Comparison of ENCODE assay signal across 9 cellular contexts in genomic region chr22:50260434-50260800, GRCh38. TPM values are rescaled to one million over a fixed set of nuclear protein-coding genes. Genes with fewer than 3 reads are reported as not detected.
DNase-seq lines count a peak whose midpoint lies in the region; ATAC-seq and TF ChIP-seq lines count a peak whose summit lies in the region.
"Had no signal": no experiment of that assay in that cellular context is flagged by ENCODE, and none has a peak within 500 bp of the region (broad histone marks: within the 10 kb centered on the region; RNA-seq: fewer than 3 reads in every experiment).

No MANE protein-coding gene starts in this region.

- WGBS in iPS DF 6.9 (ENCODE audit: insufficient coverage, insufficient read length) = no CpG with 5 or more reads among the region's 11 CpGs

- H3K27me3 ChIP-seq in iPS DF 6.9 (ENCODE audit: control insufficient read depth, insufficient read depth, low read length) = peaks cover 4% of the 10 kb centered on the region

- peaks cover 6% of the 10 kb centered on the region for H3K4me1 Mint-ChIP-seq in activated CD8-positive, alpha-beta memory T cell treated with anti-CD3 and anti-CD28 coated beads, Interleukin-2, amount 10 ng/mL, durations not matched to agents 7 days and 5 days
- peaks cover 8% of the 10 kb centered on the region for H3K4me1 Mint-ChIP-seq in WTC11

- H3K4me1 ChIP-seq in iPS DF 6.9 (ENCODE audit: control insufficient read depth, insufficient read depth, low read length) = peaks cover 11% of the 10 kb centered on the region

- H3K4me3 Mint-ChIP-seq in activated CD8-positive, alpha-beta memory T cell treated with anti-CD3 and anti-CD28 coated beads, Interleukin-2, amount 10 ng/mL, durations not matched to agents 7 days and 5 days = peak overlapping the region; percentile 20
- H3K4me3 Mint-ChIP-seq in WTC11 = peak overlapping the region; percentile 54

- H3K27me3 Mint-ChIP-seq in activated CD8-positive, alpha-beta memory T cell treated with anti-CD3 and anti-CD28 coated beads, Interleukin-2, amount 10 ng/mL, durations not matched to agents 7 days and 5 days = peaks cover 6% of the 10 kb centered on the region
- H3K27me3 Mint-ChIP-seq in WTC11 (ENCODE audit: low read depth) = peaks cover 14% of the 10 kb centered on the region

- peak overlapping the region; percentile 71; the same call in 1 of the 2 replicates for H3K4me3 ChIP-seq in iPS DF 6.9 (ENCODE audit: low read length)

- no peaks in the 10 kb centered on the region for H3K9me3 ChIP-seq in iPS DF 6.9 (ENCODE audit: control insufficient read depth, insufficient read depth, low read length)

- H3K27ac ChIP-seq in iPS DF 6.9 (ENCODE audit: low read length) (no peak overlapping the region), temporal lobe (ENCODE audit: low read depth, low read length) (peak overlapping the region; percentile 50)

- ATAC-seq in activated CD8-positive, alpha-beta memory T cell treated with anti-CD3 and anti-CD28 coated beads, Interleukin-2, amount 10 ng/mL, durations not matched to agents 7 days and 5 days = no peak
- ATAC-seq in WTC11 (no peak), GM18868 (IDR thresholded peaks at IDR 0.05; ENCODE audit: unreplicated experiment) (no peak)

- no peak for TF ChIP-seq CTCF in WTC11 (IDR thresholded peaks at IDR 0.05)

- DNase-seq in activated CD8-positive, alpha-beta memory T cell treated with anti-CD3 and anti-CD28 coated beads, Interleukin-2, amount 10 ng/mL, durations not matched to agents 7 days and 5 days = no peak
- no peak for DNase-seq in activated CD8-positive, alpha-beta memory T cell treated with anti-CD3 and anti-CD28 coated beads for 24 hours
- DNase-seq in WTC11 (ENCODE audit: low spot score) (no peak), iPS DF 6.9 (ENCODE audit: low read depth, low spot score) (no peak), activated gamma-delta T cell (lab: John Stamatoyannopoulos, UW) (no peak), HuH-7 (ENCODE audit: low spot score) (no peak)

- no peak overlapping the region for H3K27ac Mint-ChIP-seq in activated CD8-positive, alpha-beta memory T cell treated with anti-CD3 and anti-CD28 coated beads, Interleukin-2, amount 10 ng/mL, durations not matched to agents 7 days and 5 days
- H3K27ac Mint-ChIP-seq in WTC11 = no peak overlapping the region

- peaks cover 4% of the 10 kb centered on the region; the same call in 1 of the 2 replicates for H3K36me3 ChIP-seq in iPS DF 6.9 (ENCODE audit: control insufficient read depth, insufficient read depth, low read length)

- no peaks in the 10 kb centered on the region for H3K9me3 Mint-ChIP-seq in activated CD8-positive, alpha-beta memory T cell treated with anti-CD3 and anti-CD28 coated beads, Interleukin-2, amount 10 ng/mL, durations not matched to agents 7 days and 5 days (ENCODE audit: low read depth)
- no peaks in the 10 kb centered on the region for H3K9me3 Mint-ChIP-seq in WTC11
- H3K9me3 Mint-ChIP-seq: central memory CD8-positive, alpha-beta T cell had no signal

- H3K36me3 Mint-ChIP-seq in activated CD8-positive, alpha-beta memory T cell treated with anti-CD3 and anti-CD28 coated beads, Interleukin-2, amount 10 ng/mL, durations not matched to agents 7 days and 5 days = no peaks in the 10 kb centered on the region
- H3K36me3 Mint-ChIP-seq in WTC11 = no peaks in the 10 kb centered on the region

- POLR2A ChIA-PET in WTC11 (lab: Charles Lee) = no interaction called here

- CTCF ChIA-PET in activated CD8-positive, alpha-beta memory T cell treated with anti-CD3 and anti-CD28 coated beads, Interleukin-2, amount 10 ng/mL, durations not matched to agents 7 days and 5 days (lab: Charles Lee) = interaction anchor here (1.9 kb wide), 1 partner anchor 15 kb away, joined by 8 read pairs; no protein-coding TSS in a partner anchor
- CTCF ChIA-PET in WTC11 (lab: Charles Lee) = interaction anchor here (1.2 to 3.7 kb wide), 5 partner anchors 9 to 66 kb away, joined by 5 to 21 read pairs (median 6); partner anchors contain the start of genes DENND6B and HDAC10

TF ChIP-seq in WTC11, 78 proteins besides CTCF, POLR2A, EP300 and RAD21:
- no peak for TF ChIP-seq ZNF425 (CRISPR knock-in tag; conservative IDR thresholded peaks at IDR 0.05)
- no peak for TF ChIP-seq ZNF121 (CRISPR knock-in tag; IDR thresholded peaks at IDR 0.05)
- no peak for TF ChIP-seq E2F1 (CRISPR knock-in tag; IDR thresholded peaks at IDR 0.05)

RNA-seq across cellular contexts. Expression of gene MAPK12, which starts 1.1 kb away (rescaled TPM):
- total RNA-seq in activated CD8-positive, alpha-beta memory T cell treated with anti-CD3 and anti-CD28 coated beads, Interleukin-2, amount 10 ng/mL, durations not matched to agents 7 days and 5 days = 10 to 100 TPM; 13.9 to 15.8 TPM
- 26.9 to 31.0 TPM (median 28.8 TPM) in 3 replicates for total RNA-seq in WTC11 (2021)
- 11.6 TPM for total RNA-seq in temporal lobe

RNA-seq across cellular contexts. Expression of gene HDAC10, which starts 9.4 kb away (rescaled TPM):
- 10 to 100 TPM; 75.2 to 96.3 TPM for total RNA-seq in activated CD8-positive, alpha-beta memory T cell treated with anti-CD3 and anti-CD28 coated beads, Interleukin-2, amount 10 ng/mL, durations not matched to agents 7 days and 5 days
- total RNA-seq in WTC11 (2021) (31.9 to 40.9 TPM (median 38.2 TPM) in 3 replicates), temporal lobe (20.9 TPM)

RNA-seq across cellular contexts. Expression of gene MAPK11, which starts 9.8 kb away (rescaled TPM):
- total RNA-seq in activated CD8-positive, alpha-beta memory T cell treated with anti-CD3 and anti-CD28 coated beads, Interleukin-2, amount 10 ng/mL, durations not matched to agents 7 days and 5 days = 10 to 100 TPM; 16.5 to 18.5 TPM
- total RNA-seq in WTC11 (2021) (1.4 to 2.3 TPM (median 1.9 TPM) in 3 replicates), temporal lobe (16.0 TPM)

RNA-seq across cellular contexts. Expression of gene TUBGCP6, which starts 15.6 kb away (rescaled TPM):
- 10 to 100 TPM; 60.9 to 72.0 TPM for total RNA-seq in activated CD8-positive, alpha-beta memory T cell treated with anti-CD3 and anti-CD28 coated beads, Interleukin-2, amount 10 ng/mL, durations not matched to agents 7 days and 5 days
- total RNA-seq in WTC11 (2021) (36.3 to 45.4 TPM (median 40.8 TPM) in 3 replicates), temporal lobe (29.3 TPM)

RNA-seq across cellular contexts. Expression of gene PLXNB2, which starts 47.0 kb away (rescaled TPM):
- total RNA-seq in activated CD8-positive, alpha-beta memory T cell treated with anti-CD3 and anti-CD28 coated beads, Interleukin-2, amount 10 ng/mL, durations not matched to agents 7 days and 5 days = 10 to 100 TPM; 23.4 to 26.6 TPM
- 110 to 113 TPM (median 111 TPM) in 3 replicates for total RNA-seq in WTC11 (2021)
- total RNA-seq in temporal lobe = 52.4 TPM
